ENCODE assay signal across 14 cellular contexts in genomic region chr14:68691031-68691864, GRCh38.
DNase-seq lines count a peak whose midpoint lies in the region; ATAC-seq and TF ChIP-seq lines count a peak whose summit lies in the region.
"Had no signal": no experiment of that assay in that cellular context is flagged by ENCODE, and none has a peak within 500 bp of the region (broad histone marks: within the 10 kb centered on the region; RNA-seq: fewer than 3 reads in every experiment).

No MANE protein-coding gene starts in this region.

- H3K27me3 Mint-ChIP-seq in mesothelial cell of epicardium (ENCODE audit: low read depth) = no peaks in the 10 kb centered on the region
- H3K27me3 Mint-ChIP-seq: activated CD8-positive, alpha-beta T cell treated with anti-CD3 and anti-CD28 coated beads for 36 hours had no signal

- TF ChIP-seq CTCF in mesothelial cell of epicardium (IDR thresholded peaks at IDR 0.05; ENCODE audit: unreplicated experiment) (no peak), gastroesophageal sphincter (IDR thresholded peaks at IDR 0.05) (no peak)

- H3K36me3 Mint-ChIP-seq in mesothelial cell of epicardium = no peaks in the 10 kb centered on the region

- WGBS in gastroesophageal sphincter (ENCODE audit: low coverage in 1 of 2), 2 donors = 95 to 98% methylated on average over 7 to 23 of the region's 26 CpGs

- ATAC-seq in HG02759 (IDR thresholded peaks at IDR 0.05; ENCODE audit: unreplicated experiment) (no peak), gastroesophageal sphincter (no peak), GM21619 (IDR thresholded peaks at IDR 0.05; ENCODE audit: unreplicated experiment) (no peak)
- ATAC-seq: activated CD8-positive, alpha-beta T cell treated with anti-CD3 and anti-CD28 coated beads for 36 hours; right cardiac atrium had no signal

- H3K4me3 Mint-ChIP-seq in mesothelial cell of epicardium = no peak overlapping the region
- H3K4me3 Mint-ChIP-seq: activated CD8-positive, alpha-beta T cell treated with anti-CD3 and anti-CD28 coated beads for 36 hours had no signal

- H3K27ac Mint-ChIP-seq in mesothelial cell of epicardium = peak overlapping the region; percentile 34
- H3K27ac Mint-ChIP-seq: activated CD8-positive, alpha-beta T cell treated with anti-CD3 and anti-CD28 coated beads for 36 hours had no signal

- H3K36me3 ChIP-seq in gastroesophageal sphincter = no peaks in the 10 kb centered on the region
- H3K36me3 ChIP-seq: esophagus squamous epithelium had no signal

- TF ChIP-seq POLR2A in gastroesophageal sphincter (IDR thresholded peaks at IDR 0.05) = no peak

- no peak for TF ChIP-seq EP300 in gastroesophageal sphincter (IDR thresholded peaks at IDR 0.05)

- H3K9me3 ChIP-seq in gastroesophageal sphincter = no peaks in the 10 kb centered on the region
- H3K9me3 ChIP-seq: esophagus squamous epithelium had no signal

- no peaks in the 10 kb centered on the region for H3K9me3 Mint-ChIP-seq in mesothelial cell of epicardium
- H3K9me3 Mint-ChIP-seq: activated CD8-positive, alpha-beta T cell treated with anti-CD3 and anti-CD28 coated beads for 36 hours had no signal

- peaks cover 0 to 67% (median 18%) of the 10 kb centered on the region in 3 donors for H3K4me1 ChIP-seq in gastroesophageal sphincter

- no peak overlapping the region for H3K27ac ChIP-seq in gastroesophageal sphincter

- peaks cover 66% of the 10 kb centered on the region for H3K4me1 Mint-ChIP-seq in mesothelial cell of epicardium

- DNase-seq in NCI-H2227 (lab: John Stamatoyannopoulos, UW; ENCODE audit: unreplicated experiment) (peak; percentile 89), cerebellum (ENCODE audit: low spot score) (peak; percentile 12), mesothelial cell of epicardium (ENCODE audit: low spot score in 2 of 2, unreplicated experiment in 2 of 2) (no peak), superior temporal gyrus (ENCODE audit: extremely low spot score) (peak; percentile 60)
- DNase-seq: activated CD8-positive, alpha-beta T cell treated with anti-CD3 and anti-CD28 coated beads for 36 hours; activated naive CD4-positive, alpha-beta T cell treated with Interleukin-2 at 50 U/mL for 16 hours; cerebellar nuclear complex; esophagus squamous epithelium; NCI-H226; right cardiac atrium; T-helper 9 cell had no signal

- no peaks in the 10 kb centered on the region for H3K27me3 ChIP-seq in gastroesophageal sphincter
- H3K27me3 ChIP-seq: esophagus squamous epithelium had no signal

- H3K4me3 ChIP-seq in gastroesophageal sphincter = no peak overlapping the region
- H3K4me3 ChIP-seq: esophagus squamous epithelium had no signal

Comparison
In these comparisons a context has a peak if more than half of its experiments do, and no peak if none do; other contexts are left out.
1. DNase-seq: peak in NCI-H2227 (single experiment), cerebellum (single experiment) and superior temporal gyrus (single experiment); none in mesothelial cell of epicardium (0 of 2).